ENCODE assay signal across 19 cellular contexts in the genomic region with DNA sequence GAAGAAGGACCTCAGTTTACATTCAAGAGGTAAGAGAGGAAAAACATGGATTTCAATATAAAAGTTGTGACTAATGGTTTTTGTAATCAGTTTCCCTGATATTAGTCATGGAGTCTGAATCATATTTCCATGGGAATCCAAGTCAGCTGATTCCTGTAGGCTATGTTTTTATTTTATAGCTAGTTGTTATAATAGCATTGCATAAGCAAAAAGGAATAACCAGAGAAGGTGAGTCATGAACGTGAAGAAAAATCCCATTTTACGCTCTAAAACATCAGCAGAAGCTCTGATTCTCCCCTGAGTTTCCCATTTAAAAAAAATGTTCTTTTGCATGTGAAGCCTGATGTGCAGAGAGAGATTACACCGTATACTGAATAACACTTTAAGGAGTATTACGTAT.
A peak's percentile ranks its signal among the peaks of the same experiment; 100 is the strongest.
DNase-seq lines count a peak whose midpoint lies in the region; ATAC-seq and TF ChIP-seq lines count a peak whose summit lies in the region.
"Had no signal": no experiment of that assay in that cellular context is flagged by ENCODE, and none has a peak within 500 bp of the region (broad histone marks: within the 10 kb centered on the region; RNA-seq: fewer than 3 reads in every experiment).

No MANE protein-coding gene starts in this region.

- H3K4me3 ChIP-seq in AG10803 (ENCODE audit: low read length), result no peak overlapping the region
- H3K4me3 ChIP-seq in transverse colon, result no peak overlapping the region
- H3K4me3 ChIP-seq: MG63, PC-9, prostate gland, uterus had no signal

- no peaks in the 10 kb centered on the region for H3K27me3 ChIP-seq in transverse colon
- H3K27me3 ChIP-seq: MG63, uterus had no signal

- intact Hi-C loops in transverse colon (cut with DNase I; ENCODE audit: low total_unique reads), result no loop called here
- intact Hi-C loops in activated CD4-positive, alpha-beta T cell treated with anti-CD3 and anti-CD28 coated beads for 36 hours (cut with DNase I, micrococcal nuclease), result no loop called here

- H3K36me3 Mint-ChIP-seq in osteocyte (ENCODE audit: unreplicated experiment), result no peaks in the 10 kb centered on the region
- no peaks in the 10 kb centered on the region for H3K36me3 Mint-ChIP-seq in activated CD4-positive, alpha-beta T cell treated with anti-CD3 and anti-CD28 coated beads for 36 hours (ENCODE audit: low read depth)
- H3K36me3 Mint-ChIP-seq: activated naive CD4-positive, alpha-beta T cell treated with anti-CD3 and anti-CD28 coated beads, Interleukin-2, amount 10 ng/mL, durations not matched to agents 7 days and 5 days had no signal

- DNase-seq in AG10803 (ENCODE audit: low read depth), result peak; percentile 6
- peak; percentile 85 for DNase-seq in RWPE1 (ENCODE audit: low spot score)
- DNase-seq in osteocyte (ENCODE audit: extremely low spot score, unreplicated experiment), result no peak
- DNase-seq in germinal center (ENCODE audit: low spot score), result no peak
- DNase-seq in transverse colon, result no peak
- DNase-seq in activated CD4-positive, alpha-beta T cell treated with anti-CD3 and anti-CD28 coated beads for 36 hours, result no peak
- no peak for DNase-seq in AG20443 (ENCODE audit: low spot score)
- DNase-seq: activated CD4-positive, alpha-beta T cell treated with anti-CD3 and anti-CD28 coated beads, Interleukin-2, amount 50 U/mL, for 1 hour; activated naive CD4-positive, alpha-beta T cell treated with anti-CD3 and anti-CD28 coated beads, Interleukin-2, amount 10 ng/mL, durations not matched to agents 7 days and 5 days; effector CD8-positive, alpha-beta T cell; HFFc6; MG63; naive thymus-derived CD4-positive, alpha-beta T cell; NCI-H187 treated with DMSO at 0.1 percent for 48 hours; NCI-H524; PC-9; uterus had no signal

- POLR2A ChIA-PET in RWPE1 (lab: Yijun Ruan, JAX; ENCODE audit: low non-redundant PET), result no interaction called here
- POLR2A ChIA-PET in activated CD4-positive, alpha-beta T cell treated with anti-CD3 and anti-CD28 coated beads for 36 hours (lab: Charles Lee), result no interaction called here

- H3K27ac ChIP-seq in RWPE1 (peak overlapping the region; percentile 74), transverse colon (no peak overlapping the region)
- H3K27ac ChIP-seq: PC-9, prostate gland, uterus had no signal

- H3K9me3 Mint-ChIP-seq in osteocyte (ENCODE audit: unreplicated experiment), result peaks cover 3% of the 10 kb centered on the region
- peaks cover 2% of the 10 kb centered on the region for H3K9me3 Mint-ChIP-seq in activated CD4-positive, alpha-beta T cell treated with anti-CD3 and anti-CD28 coated beads for 36 hours (ENCODE audit: low read depth)

- no peaks in the 10 kb centered on the region for H3K36me3 ChIP-seq in transverse colon
- H3K36me3 ChIP-seq: MG63, prostate gland, uterus had no signal

- H3K27ac Mint-ChIP-seq in osteocyte (ENCODE audit: unreplicated experiment), result peak overlapping the region; percentile 87
- H3K27ac Mint-ChIP-seq in activated CD4-positive, alpha-beta T cell treated with anti-CD3 and anti-CD28 coated beads for 36 hours, result no peak overlapping the region
- H3K27ac Mint-ChIP-seq: activated naive CD4-positive, alpha-beta T cell treated with anti-CD3 and anti-CD28 coated beads, Interleukin-2, amount 10 ng/mL, durations not matched to agents 7 days and 5 days; HFFc6 had no signal

- TF ChIP-seq POLR2A in transverse colon (IDR thresholded peaks at IDR 0.05), result no peak

- no peaks in the 10 kb centered on the region for H3K27me3 Mint-ChIP-seq in osteocyte (ENCODE audit: unreplicated experiment)
- H3K27me3 Mint-ChIP-seq in activated CD4-positive, alpha-beta T cell treated with anti-CD3 and anti-CD28 coated beads for 36 hours, result no peaks in the 10 kb centered on the region

- H3K4me1 Mint-ChIP-seq in osteocyte (ENCODE audit: unreplicated experiment), result peaks cover 26% of the 10 kb centered on the region
- H3K4me1 Mint-ChIP-seq in activated CD4-positive, alpha-beta T cell treated with anti-CD3 and anti-CD28 coated beads for 36 hours, result peaks cover 5% of the 10 kb centered on the region

- no peaks in the 10 kb centered on the region for H3K4me1 ChIP-seq in transverse colon
- H3K4me1 ChIP-seq: prostate gland, uterus had no signal

- ATAC-seq in esophagus mucosa, result peak; percentile 59
- ATAC-seq in activated CD4-positive, alpha-beta T cell treated with anti-CD3 and anti-CD28 coated beads for 36 hours, result no peak
- ATAC-seq: naive thymus-derived CD4-positive, alpha-beta T cell had no signal

- in situ Hi-C loops in transverse colon (cut with MboI; ENCODE audit: low pct_ligation_motif_present in 1 of 4, low pct_unique_long_range_greater_than_20kb in 1 of 4, low sequenced_read_pairs in 3 of 4), result loop anchor here in 1 of 4 donors (25.0 kb wide), 1 partner anchor 301 kb away; the partner anchor contains the start of gene SFMBT2

- CTCF ChIA-PET in RWPE1 (lab: Yijun Ruan, JAX), result interaction anchor here (1.1 kb wide), 1 partner anchor 10 kb away, joined by 5 read pairs; no protein-coding TSS in a partner anchor
- CTCF ChIA-PET in activated CD4-positive, alpha-beta T cell treated with anti-CD3 and anti-CD28 coated beads for 36 hours (lab: Charles Lee), result interaction anchor here (0.8 to 1.6 kb wide), 3 partner anchors 10 to 312 kb away, joined by 3 to 10 read pairs (median 4); no protein-coding TSS in a partner anchor

- TF ChIP-seq CTCF in AG10803 (conservative IDR thresholded peaks at IDR 0.05; ENCODE audit: low read length) (no peak), RWPE1 (conservative IDR thresholded peaks at IDR 0.05; ENCODE audit: low read depth) (no peak), osteocyte (IDR thresholded peaks at IDR 0.05) (no peak), transverse colon (IDR thresholded peaks at IDR 0.05) (no peak)

- 85 to 90% methylated on average over 4 of the region's 4 CpGs for WGBS in transverse colon (ENCODE audit: low coverage in 1 of 2), 2 donors

- no peaks in the 10 kb centered on the region for H3K9me3 ChIP-seq in transverse colon
- H3K9me3 ChIP-seq: MG63, prostate gland, uterus had no signal

- TF ChIP-seq EP300 in transverse colon (IDR thresholded peaks at IDR 0.05; ENCODE audit: low read depth), result no peak

- no peak overlapping the region for H3K4me3 Mint-ChIP-seq in osteocyte (ENCODE audit: unreplicated experiment)
- no peak overlapping the region for H3K4me3 Mint-ChIP-seq in activated CD4-positive, alpha-beta T cell treated with anti-CD3 and anti-CD28 coated beads for 36 hours
- H3K4me3 Mint-ChIP-seq: activated naive CD4-positive, alpha-beta T cell treated with anti-CD3 and anti-CD28 coated beads, Interleukin-2, amount 10 ng/mL, durations not matched to agents 7 days and 5 days; HFFc6; naive thymus-derived CD4-positive, alpha-beta T cell had no signal

Comparison
In these comparisons a context has a peak if more than half of its experiments do, and no peak if none do; other contexts are left out.
1. DNase-seq: peak in AG10803 (single experiment) and RWPE1 (single experiment); none in osteocyte (single experiment), germinal center (single experiment), transverse colon (single experiment), activated CD4-positive, alpha-beta T cell treated with anti-CD3 and anti-CD28 coated beads for 36 hours (single experiment) and AG20443 (single experiment).